Comparison of ENCODE assay signal across 9 cellular contexts in genomic region chr10:60203993-60204618, GRCh38.
DNase-seq lines count a peak whose midpoint lies in the region; ATAC-seq and TF ChIP-seq lines count a peak whose summit lies in the region.
"Had no signal": no experiment of that assay in that cellular context is flagged by ENCODE, and none has a peak within 500 bp of the region (broad histone marks: within the 10 kb centered on the region; RNA-seq: fewer than 3 reads in every experiment).

No MANE protein-coding gene starts in this region.

- intact Hi-C loops in body of pancreas (cut with DNase I) = no loop called here

- no peaks in the 10 kb centered on the region for H3K79me2 ChIP-seq in DOHH2 (ENCODE audit: control insufficient read depth, low read length)
- no peaks in the 10 kb centered on the region for H3K79me2 ChIP-seq in MM.1S (ENCODE audit: low read length)

- H3K27me3 ChIP-seq in DOHH2 (ENCODE audit: control insufficient read depth, low read length) (no peaks in the 10 kb centered on the region), MM.1S (replicated peaks; ENCODE audit: insufficient read depth, low read length) (no peaks in the 10 kb centered on the region), body of pancreas (no peaks in the 10 kb centered on the region)

- 40 to 50% methylated on average over 1 of the region's 1 CpG for WGBS in body of pancreas, 2 donors

- H3K27ac ChIP-seq in DOHH2 (ENCODE audit: low read depth, low read length) (no peak overlapping the region), MM.1S (ENCODE audit: low read length) (no peak overlapping the region), body of pancreas (no peak overlapping the region)

- no peak overlapping the region for H3K9ac ChIP-seq in MM.1S (ENCODE audit: low read length)

- TF ChIP-seq POLR2A in body of pancreas (IDR thresholded peaks at IDR 0.05) = no peak

- H3K9me3 ChIP-seq in DOHH2 (ENCODE audit: control insufficient read depth, insufficient read depth, low read length) = no peaks in the 10 kb centered on the region
- H3K9me3 ChIP-seq in MM.1S (replicated peaks; ENCODE audit: insufficient read depth, low read length) = no peaks in the 10 kb centered on the region
- no peaks in the 10 kb centered on the region for H3K9me3 ChIP-seq in body of pancreas

- ATAC-seq in body of pancreas (no peak), HG03139 (IDR thresholded peaks at IDR 0.05; ENCODE audit: unreplicated experiment) (no peak), HG03354 (IDR thresholded peaks at IDR 0.05; ENCODE audit: poor library complexity, severe bottlenecking, unreplicated experiment) (no peak)
- ATAC-seq in activated T-cell treated with anti-CD3 and anti-CD28 coated beads, Interleukin-2, amount 50 U/mL, for 72 hours (replicated peaks in 1 of 2) = no peak

- H3K36me3 ChIP-seq in DOHH2 (ENCODE audit: control insufficient read depth, low read length) (peaks cover 86% of the 10 kb centered on the region), MM.1S (replicated peaks; ENCODE audit: insufficient read depth, low read length) (no peaks in the 10 kb centered on the region), body of pancreas (replicated peaks in 1 of 2; ENCODE audit: insufficient read depth in 1 of 2, low read depth in 2 of 2) (no peaks in the 10 kb centered on the region)

- no peaks in the 10 kb centered on the region for H3K4me1 Mint-ChIP-seq in activated T-cell treated with anti-CD3 and anti-CD28 coated beads, Interleukin-2, amount 50 U/mL, for 72 hours (ENCODE audit: low read depth)

- no peaks in the 10 kb centered on the region for H3K9me3 Mint-ChIP-seq in activated T-cell treated with anti-CD3 and anti-CD28 coated beads, Interleukin-2, amount 50 U/mL, for 72 hours
- H3K9me3 Mint-ChIP-seq: memory B cell had no signal

- no peak overlapping the region for H3K4me3 Mint-ChIP-seq in activated T-cell treated with anti-CD3 and anti-CD28 coated beads, Interleukin-2, amount 50 U/mL, for 72 hours
- H3K4me3 Mint-ChIP-seq: memory B cell had no signal

- H3K4me2 ChIP-seq in DOHH2 (ENCODE audit: low read length) (no peak overlapping the region), MM.1S (ENCODE audit: low read depth, low read length) (no peak overlapping the region)

- no peaks in the 10 kb centered on the region for H3K36me3 Mint-ChIP-seq in activated T-cell treated with anti-CD3 and anti-CD28 coated beads, Interleukin-2, amount 50 U/mL, for 72 hours (ENCODE audit: insufficient read depth in 2 of 2)

- H3K9me2 ChIP-seq in DOHH2 (replicated peaks; ENCODE audit: control insufficient read depth, low read length) (no peaks in the 10 kb centered on the region), MM.1S (replicated peaks; ENCODE audit: insufficient read depth, low read length) (no peaks in the 10 kb centered on the region)

- H4K20me1 ChIP-seq in DOHH2 (ENCODE audit: control insufficient read depth, insufficient read depth, low read depth, low read length) (no peaks in the 10 kb centered on the region), MM.1S (ENCODE audit: insufficient read depth, low read length) (no peaks in the 10 kb centered on the region)

- DNase-seq in MM.1S (peak; percentile 28), body of pancreas (no peak), medulla oblongata (ENCODE audit: extremely low spot score) (peak; percentile 76), 8988T (no peak)
- no peak for DNase-seq in activated T-cell treated with anti-CD3 and anti-CD28 coated beads, Interleukin-2, amount 50 U/mL, for 72 hours

- H3K27me3 Mint-ChIP-seq in activated T-cell treated with anti-CD3 and anti-CD28 coated beads, Interleukin-2, amount 50 U/mL, for 72 hours (ENCODE audit: low read depth) = no peaks in the 10 kb centered on the region
- H3K27me3 Mint-ChIP-seq: memory B cell had no signal

- no peak overlapping the region for H3K27ac Mint-ChIP-seq in activated T-cell treated with anti-CD3 and anti-CD28 coated beads, Interleukin-2, amount 50 U/mL, for 72 hours
- H3K27ac Mint-ChIP-seq: memory B cell had no signal

- TF ChIP-seq CTCF in DOHH2 (IDR thresholded peaks at IDR 0.05; ENCODE audit: low read depth, low read length, poor library complexity, severe bottlenecking) (peak; percentile 56), MM.1S (IDR thresholded peaks at IDR 0.05; ENCODE audit: low read length) (peak; percentile 53), body of pancreas (IDR thresholded peaks at IDR 0.05) (peak; percentile 10 to 58 (median 50))

- H3K4me1 ChIP-seq in DOHH2 (ENCODE audit: control insufficient read depth, low read length) (peaks cover 10% of the 10 kb centered on the region), MM.1S (ENCODE audit: low read length) (no peaks in the 10 kb centered on the region), body of pancreas (peaks cover 13% of the 10 kb centered on the region)

- no peak overlapping the region for H2AFZ ChIP-seq in MM.1S (ENCODE audit: low read length)

- H3K4me3 ChIP-seq in DOHH2 (ENCODE audit: low read length) (no peak overlapping the region), MM.1S (ENCODE audit: low read length) (no peak overlapping the region), body of pancreas (no peak overlapping the region)

- H3F3A ChIP-seq in DOHH2 (ENCODE audit: control insufficient read depth, insufficient read depth) (no peaks in the 10 kb centered on the region), MM.1S (ENCODE audit: insufficient read depth, low read length) (no peaks in the 10 kb centered on the region)

Comparison
In these comparisons a context has a peak if more than half of its experiments do, and no peak if none do; other contexts are left out.
1. DNase-seq: peak in MM.1S (single experiment) and medulla oblongata (single experiment); none in body of pancreas (0 of 4), 8988T (single experiment) and activated T-cell treated with anti-CD3 and anti-CD28 coated beads, Interleukin-2, amount 50 U/mL, for 72 hours (0 of 2).
2. Peak in every context shown above with its lines, with median percentiles within 50 percentile points of each other: CTCF ChIP-seq.